In genomic region chr15:100844778-100845177, GRCh38 we compare ENCODE assay signal across 1 cellular context.
TF ChIP-seq lines count a peak whose summit lies in the region.

No MANE protein-coding gene starts in this region.

TF ChIP-seq in K562, 482 proteins besides CTCF, POLR2A, EP300 and RAD21:
- TF ChIP-seq SMAD2 (IDR thresholded peaks at IDR 0.05; ENCODE audit: low read depth, low read length): no peak
- TF ChIP-seq CXXC5 (CRISPR knock-in tag; IDR thresholded peaks at IDR 0.05): no peak
- TF ChIP-seq MEF2A (IDR thresholded peaks at IDR 0.05; ENCODE audit: control insufficient read depth, low read depth, low read length): no peak
- no peak for TF ChIP-seq ARID3A (IDR thresholded peaks at IDR 0.05; ENCODE audit: borderline replicate concordance, low read depth, low read length)
- no peak for TF ChIP-seq ZNF133 (CRISPR knock-in tag; IDR thresholded peaks at IDR 0.05)
- TF ChIP-seq ZNF280B (CRISPR knock-in tag; IDR thresholded peaks at IDR 0.05): no peak
- TF ChIP-seq ESRRA (IDR thresholded peaks at IDR 0.05; ENCODE audit: borderline replicate concordance, low read depth): peak; percentile 79
- no peak for TF ChIP-seq ZNF644 (tag; IDR thresholded peaks at IDR 0.05; ENCODE audit: low read depth)
